ENCODE assay signal across 18 cellular contexts in genomic region chr5:74093501-74093993, GRCh38.
"Had no signal": no experiment of that assay in that cellular context is flagged by ENCODE, and none has a peak within 500 bp of the region (broad histone marks: within the 10 kb centered on the region; RNA-seq: fewer than 3 reads in every experiment).

No MANE protein-coding gene starts in this region.

- H3K9me3 ChIP-seq: ovary, tibial nerve had no signal

- H3K4me1 Mint-ChIP-seq: activated T-helper 17 cell treated with anti-CD3 and anti-CD28 coated beads, Interleukin-2, amount 50 U/mL, for 72 hours had no signal

- DNase-seq: activated CD4-positive, alpha-beta T cell treated with anti-CD3 and anti-CD28 coated beads, Interleukin-2, amount 50 U/mL, for 4 hours; activated CD4-positive, CD25-positive, alpha-beta regulatory T cell treated with anti-CD3 and anti-CD28 coated beads, Interleukin-2, amount 50 U/mL, for 72 hours; activated naive CD4-positive, alpha-beta T cell treated with Interleukin-2 at 50 U/mL for 16 hours; anterior cingulate cortex; effector memory CD4-positive, alpha-beta T cell; foreskin melanocyte; left cardiac atrium; midbrain; ovary; stimulated activated CD4-positive, alpha-beta T cell treated with anti-CD3 and anti-CD28 coated beads, Interleukin-4, amount 100 ng/mL, for 4 hours; stimulated activated CD8-positive, alpha-beta memory T cell treated with anti-CD3 and anti-CD28 coated beads, Interleukin-4, amount 100 ng/mL, for 48 hours; stimulated activated naive CD4-positive, alpha-beta T cell treated with Interleukin-2 at 50 U/mL for 16 hours; substantia nigra; T-helper 1 cell; T1000 had no signal

- H3K4me3 Mint-ChIP-seq: activated T-helper 17 cell treated with anti-CD3 and anti-CD28 coated beads, Interleukin-2, amount 50 U/mL, for 72 hours had no signal

- H3K27ac Mint-ChIP-seq: activated T-helper 17 cell treated with anti-CD3 and anti-CD28 coated beads, Interleukin-2, amount 50 U/mL, for 72 hours had no signal

- H3K4me3 ChIP-seq: lung, ovary, tibial nerve had no signal

- H3K27me3 ChIP-seq: ovary, tibial nerve had no signal

- H3K36me3 ChIP-seq: ovary, tibial nerve had no signal

- H3K27ac ChIP-seq: ovary, tibial nerve had no signal
